ENCODE assay signal across 1 cellular context in genomic region chr14:50067723-50068495, GRCh38.
A peak's percentile ranks its signal among the peaks of the same experiment; 100 is the strongest.
TF ChIP-seq lines count a peak whose summit lies in the region.

No MANE protein-coding gene starts in this region.

TF ChIP-seq in HepG2, 621 proteins besides CTCF, POLR2A, EP300 and RAD21 (continued from another document and continues in another):
- no peak for TF ChIP-seq PHF8 (CRISPR knock-in tag; IDR thresholded peaks at IDR 0.05)
- no peak for TF ChIP-seq ZNF335 (CRISPR knock-in tag; IDR thresholded peaks at IDR 0.05)
- TF ChIP-seq MTA1 (CRISPR knock-in tag; IDR thresholded peaks at IDR 0.05; ENCODE audit: borderline replicate concordance), result no peak
- TF ChIP-seq MXD1 (CRISPR knock-in tag; IDR thresholded peaks at IDR 0.05), result no peak
- no peak for TF ChIP-seq ZFP90 (CRISPR knock-in tag; IDR thresholded peaks at IDR 0.05; ENCODE audit: borderline replicate concordance)
- TF ChIP-seq SOX13 (IDR thresholded peaks at IDR 0.05), result no peak
- peak in 1 of 2 experiments; percentile 61; a peak in 2 of 4 replicates for TF ChIP-seq SOX13 (CRISPR knock-in tag; conservative IDR thresholded peaks at IDR 0.05 in 1 of 2, IDR thresholded peaks at IDR 0.05 in 1 of 2)
- 0 out of 2 replicates have a peak, but pooled peaks have one; percentile 24 for TF ChIP-seq ZNF724P (CRISPR knock-in tag; IDR thresholded peaks at IDR 0.05; ENCODE audit: borderline replicate concordance)
- TF ChIP-seq TIGD3 (CRISPR knock-in tag; IDR thresholded peaks at IDR 0.05; ENCODE audit: borderline replicate concordance), result no peak
- TF ChIP-seq ZSCAN22 (CRISPR knock-in tag; IDR thresholded peaks at IDR 0.05), result no peak
- TF ChIP-seq PHF21A (CRISPR knock-in tag; IDR thresholded peaks at IDR 0.05), result no peak
- no peak for TF ChIP-seq MEIS2 (CRISPR knock-in tag; IDR thresholded peaks at IDR 0.05)
- TF ChIP-seq ZBTB7B (CRISPR knock-in tag; IDR thresholded peaks at IDR 0.05), result no peak
- peak; percentile 36; the same call in 1 of the 3 replicates for TF ChIP-seq MXI1 (IDR thresholded peaks at IDR 0.05; ENCODE audit: borderline replicate concordance, low read depth, low read length)
- TF ChIP-seq ZNF512B (CRISPR knock-in tag; IDR thresholded peaks at IDR 0.05; ENCODE audit: borderline replicate concordance), result no peak
- TF ChIP-seq ZMYM3 (CRISPR knock-in tag; IDR thresholded peaks at IDR 0.05), result 0 out of 2 replicates have a peak, but pooled peaks have one; percentile 15
- TF ChIP-seq ZBTB10 (CRISPR knock-in tag; IDR thresholded peaks at IDR 0.05; ENCODE audit: borderline replicate concordance), result no peak
- no peak for TF ChIP-seq ZBTB7A (CRISPR knock-in tag; IDR thresholded peaks at IDR 0.05)
- TF ChIP-seq GATAD2A (CRISPR knock-in tag; IDR thresholded peaks at IDR 0.05), result peak; percentile 70
- no peak for TF ChIP-seq JUNB (CRISPR knock-in tag; IDR thresholded peaks at IDR 0.05; ENCODE audit: borderline replicate concordance)
- no peak for TF ChIP-seq SNAI1 (CRISPR knock-in tag; IDR thresholded peaks at IDR 0.05; ENCODE audit: borderline replicate concordance)
- TF ChIP-seq PAXIP1 (CRISPR knock-in tag; conservative IDR thresholded peaks at IDR 0.05), result peak; percentile 57
- TF ChIP-seq ZNF296 (CRISPR knock-in tag; conservative IDR thresholded peaks at IDR 0.05), result no peak
- TF ChIP-seq TCF7L2 (IDR thresholded peaks at IDR 0.05; ENCODE audit: low read depth, low read length), result no peak
- TF ChIP-seq ZNF567 (CRISPR knock-in tag; IDR thresholded peaks at IDR 0.05; ENCODE audit: borderline replicate concordance), result no peak
- TF ChIP-seq ZFP36L1 (CRISPR knock-in tag; IDR thresholded peaks at IDR 0.05), result no peak
- TF ChIP-seq ATM (IDR thresholded peaks at IDR 0.05; ENCODE audit: borderline replicate concordance), result no peak
- no peak for TF ChIP-seq CAMTA2 (CRISPR knock-in tag; IDR thresholded peaks at IDR 0.05; ENCODE audit: borderline replicate concordance)
- TF ChIP-seq ZNF362 (CRISPR knock-in tag; IDR thresholded peaks at IDR 0.05; ENCODE audit: borderline replicate concordance), result no peak
- no peak for TF ChIP-seq HIC2 (CRISPR knock-in tag; IDR thresholded peaks at IDR 0.05; ENCODE audit: low read depth)
- peak; percentile 66; the same call in 1 of the 2 replicates for TF ChIP-seq ARID5B (CRISPR knock-in tag; IDR thresholded peaks at IDR 0.05)
- TF ChIP-seq ZBTB37 (CRISPR knock-in tag; IDR thresholded peaks at IDR 0.05), result no peak
- TF ChIP-seq MED8 (CRISPR knock-in tag; IDR thresholded peaks at IDR 0.05; ENCODE audit: insufficient replicate concordance), result no peak
- TF ChIP-seq ZFP1 (CRISPR knock-in tag; IDR thresholded peaks at IDR 0.05), result no peak
- no peak for TF ChIP-seq GFI1 (CRISPR knock-in tag; IDR thresholded peaks at IDR 0.05; ENCODE audit: borderline replicate concordance)
- no peak for TF ChIP-seq HES4 (CRISPR knock-in tag; IDR thresholded peaks at IDR 0.05; ENCODE audit: borderline replicate concordance)
- TF ChIP-seq JARID2 (CRISPR knock-in tag; IDR thresholded peaks at IDR 0.05; ENCODE audit: insufficient replicate concordance), result no peak
- TF ChIP-seq ZNF264 (CRISPR knock-in tag; IDR thresholded peaks at IDR 0.05), result no peak
- TF ChIP-seq SKI (IDR thresholded peaks at IDR 0.05; ENCODE audit: partially characterized antibody), result no peak
- TF ChIP-seq KDM1A (CRISPR knock-in tag; IDR thresholded peaks at IDR 0.05), result no peak
- TF ChIP-seq RBFOX2 (IDR thresholded peaks at IDR 0.05; ENCODE audit: low read depth, low read length), result no peak
- no peak for TF ChIP-seq ZNF430 (CRISPR knock-in tag; IDR thresholded peaks at IDR 0.05)
